ENCODE assay signal across 8 cellular contexts in genomic region chr19:44746946-44747738, GRCh38.
DNase-seq lines count a peak whose midpoint lies in the region; ATAC-seq lines count a peak whose summit lies in the region.

No MANE protein-coding gene starts in this region.

- ATAC-seq in GM21737 (IDR thresholded peaks at IDR 0.05; ENCODE audit: unreplicated experiment) = peak; percentile 26

- DNase-seq in DMS114 treated with DMSO at 0.1 percent for 48 hours (lab: John Stamatoyannopoulos, UW; ENCODE audit: unreplicated experiment) = peak; percentile 31
- DNase-seq in NCI-H1930 (lab: John Stamatoyannopoulos, UW) = peak; percentile 40 to 71
- DNase-seq in activated CD4-positive, alpha-beta T cell treated with anti-CD3 and anti-CD28 coated beads for 48 hours = peak; percentile 95
- DNase-seq in left kidney (ENCODE audit: low read depth, low spot score) = peak; percentile 89
- DNase-seq in stimulated activated CD4-positive, alpha-beta T cell treated with anti-CD3 and anti-CD28 coated beads, Interleukin-2, amount 100 ng/mL, for 24 hours = peak; percentile 93 to 94
- DNase-seq in middle frontal gyrus (ENCODE audit: extremely low spot score, low spot score) = no peak

- peak overlapping the region; percentile 55 for H3K27ac ChIP-seq in cingulate gyrus (ENCODE audit: low read depth, low read length)
